In the genomic region with DNA sequence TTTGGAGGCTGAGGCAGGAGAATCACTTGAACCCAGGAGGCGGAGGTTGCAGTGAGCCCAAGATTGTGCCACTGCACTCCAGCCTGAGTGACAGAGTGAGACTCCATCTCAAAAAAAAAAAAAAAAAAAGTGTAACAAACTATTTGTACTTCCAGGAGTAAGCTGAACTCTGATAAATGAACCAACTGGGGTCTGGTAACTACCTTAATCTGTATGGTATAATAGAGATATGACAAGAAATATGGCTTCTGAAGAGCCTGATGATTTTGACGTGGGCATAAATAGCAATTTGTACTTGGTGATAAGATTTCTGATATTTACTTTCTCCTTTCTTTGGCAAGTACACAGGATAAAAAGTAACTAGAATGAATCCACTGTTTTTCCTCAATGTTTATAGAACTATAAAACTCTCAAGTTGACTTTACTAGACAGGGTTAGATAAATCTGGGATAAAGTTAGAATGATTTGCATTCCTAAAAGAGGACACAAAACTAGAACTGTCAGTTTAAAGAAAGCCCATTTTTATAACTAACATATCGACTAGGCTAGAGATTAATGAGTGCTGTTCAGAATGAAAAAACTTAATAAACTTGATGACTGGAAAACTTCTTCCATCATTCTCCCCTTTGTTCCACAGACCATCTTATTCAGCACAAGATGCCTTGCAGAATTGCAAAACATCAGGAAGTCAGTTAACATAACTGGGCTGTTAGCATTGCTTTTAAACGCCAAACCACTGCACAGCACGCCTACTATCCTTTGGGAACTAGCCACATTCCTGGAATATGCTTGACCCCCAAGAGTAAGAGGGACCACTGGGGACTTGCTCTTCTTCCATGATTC, we compare ENCODE assay signal across 2 cellular contexts.
TF ChIP-seq lines count a peak whose summit lies in the region.

No MANE protein-coding gene starts in this region.

TF ChIP-seq in A549, 52 proteins besides CTCF, POLR2A, EP300 and RAD21:
- TF ChIP-seq EHF (CRISPR knock-in tag; IDR thresholded peaks at IDR 0.05): no peak
- TF ChIP-seq SMC3 (IDR thresholded peaks at IDR 0.05): no peak
- TF ChIP-seq, protein P1, sequence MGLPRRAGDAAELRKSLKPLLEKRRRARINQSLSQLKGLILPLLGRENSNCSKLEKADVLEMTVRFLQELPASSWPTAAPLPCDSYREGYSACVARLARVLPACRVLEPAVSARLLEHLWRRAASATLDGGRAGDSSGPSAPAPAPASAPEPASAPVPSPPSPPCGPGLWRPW (IDR thresholded peaks at IDR 0.05): no peak
- no peak for TF ChIP-seq FOSL2 (IDR thresholded peaks at IDR 0.05)
- no peak for TF ChIP-seq FOSL2 (CRISPR knock-in tag; IDR thresholded peaks at IDR 0.05)
- TF ChIP-seq PHF8 (IDR thresholded peaks at IDR 0.05; ENCODE audit: borderline replicate concordance, low read depth): no peak
- TF ChIP-seq POLR2AphosphoS2 (conservative IDR thresholded peaks at IDR 0.05; ENCODE audit: low read length): no peak
- no peak for TF ChIP-seq ESRRA (IDR thresholded peaks at IDR 0.05; ENCODE audit: borderline replicate concordance, low read length)
- TF ChIP-seq KDM5A (IDR thresholded peaks at IDR 0.05): no peak
- no peak for TF ChIP-seq ZNF302 (CRISPR knock-in tag; IDR thresholded peaks at IDR 0.05)
- TF ChIP-seq NR3C1 (IDR thresholded peaks at IDR 0.05): no peak
- TF ChIP-seq RCOR1 (IDR thresholded peaks at IDR 0.05; ENCODE audit: low read depth, low read length): no peak
- no peak for TF ChIP-seq MAX (IDR thresholded peaks at IDR 0.05)
- no peak for TF ChIP-seq PBX3 (IDR thresholded peaks at IDR 0.05)
- no peak for TF ChIP-seq HOXB13 (CRISPR knock-in tag; IDR thresholded peaks at IDR 0.05; ENCODE audit: low read depth)
- no peak for TF ChIP-seq RARB (CRISPR knock-in tag; IDR thresholded peaks at IDR 0.05)
- TF ChIP-seq ZFP36 (IDR thresholded peaks at IDR 0.05; ENCODE audit: borderline replicate concordance, partially characterized antibody): no peak
- TF ChIP-seq MAZ (IDR thresholded peaks at IDR 0.05; ENCODE audit: borderline replicate concordance, low read depth, low read length): no peak
- TF ChIP-seq ZSCAN20 (CRISPR knock-in tag; IDR thresholded peaks at IDR 0.05): no peak
TF ChIP-seq in A549: peak in this region for 0.

TF ChIP-seq in K562, 482 proteins besides CTCF, POLR2A, EP300 and RAD21:
- no peak for TF ChIP-seq RBM14 (IDR thresholded peaks at IDR 0.05; ENCODE audit: borderline replicate concordance, insufficient read depth, low read depth, low read length)
- TF ChIP-seq TEAD4 (IDR thresholded peaks at IDR 0.05; ENCODE audit: low read length): 0 out of 2 replicates have a peak, but pooled peaks have one; percentile 22
- no peak for TF ChIP-seq TEAD4 (CRISPR knock-in tag; IDR thresholded peaks at IDR 0.05; ENCODE audit: borderline replicate concordance)
- TF ChIP-seq CBFA2T3 (IDR thresholded peaks at IDR 0.05): peak; percentile 25
- no peak for TF ChIP-seq NR2F6 (CRISPR knock-in tag; IDR thresholded peaks at IDR 0.05)
- TF ChIP-seq HMBOX1 (IDR thresholded peaks at IDR 0.05): 0 out of 2 replicates have a peak, but pooled peaks have one; percentile 29
- no peak for TF ChIP-seq RFX1 (IDR thresholded peaks at IDR 0.05)
- TF ChIP-seq NFE2L1 (tag; IDR thresholded peaks at IDR 0.05; ENCODE audit: borderline replicate concordance, low read depth): no peak
- no peak for TF ChIP-seq U2AF1 (optimal IDR thresholded peaks at IDR 0.05; ENCODE audit: low read depth, low read length)
- TF ChIP-seq SREBF2 (CRISPR knock-in tag; IDR thresholded peaks at IDR 0.05): no peak
- no peak for TF ChIP-seq ZNF175 (CRISPR knock-in tag; IDR thresholded peaks at IDR 0.05; ENCODE audit: low read depth)
- TF ChIP-seq YY1 (IDR thresholded peaks at IDR 0.05; ENCODE audit: borderline replicate concordance in 1 of 3, control insufficient read depth in 1 of 3, extremely low read depth in 1 of 3, insufficient read depth in 3 of 3, insufficient read length in 1 of 3, insufficient replicate concordance in 2 of 3, low read depth in 1 of 3, low read length in 2 of 3): no peak
- no peak for TF ChIP-seq PRDM10 (IDR thresholded peaks at IDR 0.05; ENCODE audit: partially characterized antibody)
- TF ChIP-seq PHB (CRISPR knock-in tag; IDR thresholded peaks at IDR 0.05): no peak
- TF ChIP-seq CCAR2 (IDR thresholded peaks at IDR 0.05; ENCODE audit: low read depth, low read length): no peak
